In the genomic region with DNA sequence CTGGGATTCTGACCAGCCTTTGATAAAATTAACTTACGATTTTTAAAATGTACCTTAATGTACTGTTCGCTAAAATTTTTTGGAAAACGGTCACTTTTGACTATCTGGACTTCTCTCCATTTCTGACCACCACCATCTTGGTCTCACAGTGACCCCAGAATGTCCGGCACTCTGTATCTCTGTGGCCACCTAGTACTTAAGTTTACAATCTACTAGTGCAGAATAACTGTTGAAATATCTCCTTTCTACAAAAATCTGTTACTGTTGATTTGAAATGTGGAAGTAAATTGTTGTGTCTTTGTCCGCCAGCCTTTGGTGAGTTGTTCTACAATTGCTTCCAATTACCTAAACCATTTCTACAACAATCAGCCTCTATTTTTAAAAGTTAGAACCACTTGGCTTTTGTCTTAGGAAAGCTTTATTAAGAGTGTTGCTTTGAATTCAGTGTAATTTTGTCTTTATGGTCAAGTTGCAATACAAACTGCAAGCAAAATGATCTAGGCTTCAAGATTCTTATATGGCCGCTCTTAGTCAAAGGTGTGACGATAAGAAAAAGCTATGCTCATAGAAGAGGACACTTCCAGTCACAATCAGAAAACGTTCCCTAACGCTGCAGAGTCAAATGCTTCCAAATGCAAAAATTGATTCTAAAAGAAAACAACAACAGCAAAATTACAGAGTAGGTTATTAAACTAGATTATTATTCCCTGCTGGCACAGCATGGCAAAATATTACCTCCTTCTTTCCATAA, we compare ENCODE assay signal across 30 cellular contexts.
"Had no signal": no experiment of that assay in that cellular context is flagged by ENCODE, and none has a peak within 500 bp of the region (broad histone marks: within the 10 kb centered on the region; RNA-seq: fewer than 3 reads in every experiment).

No MANE protein-coding gene starts in this region.

- FAIRE-seq: pancreas, small intestine had no signal

- H3K4me2 ChIP-seq: neural progenitor cell, smooth muscle cell had no signal

- H3K27me3 ChIP-seq: neural progenitor cell, neutrophil, ovary, pancreas, right atrium auricular region, spleen had no signal

- DNase-seq: naive B cell; naive thymus-derived CD4-positive, alpha-beta T cell; naive thymus-derived CD8-positive, alpha-beta T cell; natural killer cell; nephron progenitor cell; nucleus accumbens; occipital lobe; ovary; pancreas; posterior cingulate gyrus; psoas muscle; retina; right cardiac atrium; small intestine; spleen; stimulated activated CD4-positive, alpha-beta T cell treated with anti-CD3 and anti-CD28 coated beads, Interleukin-12 subunit alpha, Interleukin-12 subunit beta, amount 100 ng/mL, for 4 hours; stimulated activated CD4-positive, alpha-beta T cell treated with anti-CD3 and anti-CD28 coated beads, Interleukin-15, amount 100 ng/mL, for 24 hours; stimulated activated CD4-positive, alpha-beta T cell treated with anti-CD3 and anti-CD28 coated beads, Interleukin-1b, Interleukin-23, amount 100 ng/mL, for 48 hours; stimulated activated CD4-positive, alpha-beta T cell treated with anti-CD3 and anti-CD28 coated beads, Interleukin-2, amount 100 ng/mL, for 24 hours had no signal

- H2AFZ ChIP-seq: neural progenitor cell, parathyroid adenoma had no signal

- H3K4me1 Mint-ChIP-seq: naive B cell had no signal

- H3K36me3 ChIP-seq: neural progenitor cell, neutrophil, ovary, prostate gland, right atrium auricular region had no signal

- H3K9ac ChIP-seq: neural progenitor cell, parathyroid adenoma had no signal

- H3K36me3 Mint-ChIP-seq: natural killer cell had no signal

- H3K27me3 Mint-ChIP-seq: naive B cell; naive thymus-derived CD4-positive, alpha-beta T cell; naive thymus-derived CD8-positive, alpha-beta T cell; natural killer cell treated with Interleukin-12 subunit alpha and Interleukin-12 subunit beta and Interleukin-15 and Interleukin-18, amount 100 ng/mL, for 72 hours; progenitor cell of endocrine pancreas had no signal

- H3K27ac Mint-ChIP-seq: naive thymus-derived CD4-positive, alpha-beta T cell; naive thymus-derived CD8-positive, alpha-beta T cell; nephron; nephron progenitor cell; neural progenitor cell had no signal

- H3K4me1 ChIP-seq: pancreas, parathyroid adenoma, prostate gland, psoas muscle, right atrium auricular region, spleen had no signal

- H3K27ac ChIP-seq: neural progenitor cell, neutrophil, ovary, pancreas, parathyroid adenoma, prostate gland, psoas muscle, right atrium auricular region, skin epidermis, spleen had no signal

- H3K9me3 Mint-ChIP-seq: naive B cell; naive thymus-derived CD4-positive, alpha-beta T cell; naive thymus-derived CD8-positive, alpha-beta T cell; natural killer cell; natural killer cell treated with Interleukin-12 subunit alpha and Interleukin-12 subunit beta and Interleukin-15 and Interleukin-18, amount 100 ng/mL, for 72 hours; neural progenitor cell had no signal

- H3K4me3 Mint-ChIP-seq: naive B cell; naive thymus-derived CD4-positive, alpha-beta T cell; naive thymus-derived CD8-positive, alpha-beta T cell; natural killer cell; natural killer cell treated with Interleukin-12 subunit alpha and Interleukin-12 subunit beta and Interleukin-15 and Interleukin-18, amount 100 ng/mL, for 72 hours; nephron; nephron progenitor cell; neural progenitor cell had no signal

- H3K4me3 ChIP-seq: neural progenitor cell, ovary, pancreas, prostate gland, psoas muscle, right atrium auricular region, skin epidermis, smooth muscle cell, spleen had no signal

- H3K79me2 ChIP-seq: parathyroid adenoma had no signal

- ATAC-seq: naive thymus-derived CD4-positive, alpha-beta T cell; naive thymus-derived CD8-positive, alpha-beta T cell; natural killer cell; natural killer cell treated with Interleukin-12 subunit alpha and Interleukin-12 subunit beta and Interleukin-15 and Interleukin-18, amount 100 ng/mL, for 72 hours; pancreas; psoas muscle; right cardiac atrium; sciatic nerve had no signal

- H3K9me3 ChIP-seq: neutrophil, ovary, pancreas, prostate gland, psoas muscle, right atrium auricular region, spleen had no signal
